Comparison of ENCODE assay signal across 1 cellular context in the genomic region with DNA sequence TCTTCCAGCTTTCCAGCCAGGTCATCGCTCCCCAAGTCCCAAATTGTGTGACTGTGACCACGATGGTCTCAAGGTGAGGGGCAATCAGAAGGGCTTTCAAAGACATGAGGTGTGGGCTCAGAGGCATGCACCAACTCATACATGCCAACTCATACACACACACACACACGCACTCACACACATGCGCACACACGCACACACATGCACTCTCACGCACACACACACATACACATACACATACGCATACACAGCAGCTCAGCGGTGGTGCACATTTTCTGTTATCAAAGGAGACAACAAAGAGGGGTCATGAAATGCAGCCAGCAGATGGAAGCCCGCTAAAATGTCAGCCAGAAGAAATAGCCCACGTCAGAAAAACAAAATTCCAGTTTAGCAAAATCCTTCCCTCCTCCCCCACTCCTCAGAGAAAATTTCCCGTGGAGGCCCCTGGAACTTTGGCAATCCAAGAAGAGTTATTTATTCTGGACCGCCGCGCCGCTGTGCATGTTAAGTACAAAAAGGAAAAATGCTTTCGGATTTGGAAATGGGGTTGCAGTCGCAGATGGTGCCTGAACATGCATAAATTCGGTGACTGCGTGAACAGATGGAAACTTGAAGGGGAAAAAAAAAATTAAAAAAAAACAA.
TF ChIP-seq lines count a peak whose summit lies in the region.

No MANE protein-coding gene starts in this region.

TF ChIP-seq in HepG2, 621 proteins besides CTCF, POLR2A, EP300 and RAD21 (continued from another document):
- TF ChIP-seq, protein P1, sequence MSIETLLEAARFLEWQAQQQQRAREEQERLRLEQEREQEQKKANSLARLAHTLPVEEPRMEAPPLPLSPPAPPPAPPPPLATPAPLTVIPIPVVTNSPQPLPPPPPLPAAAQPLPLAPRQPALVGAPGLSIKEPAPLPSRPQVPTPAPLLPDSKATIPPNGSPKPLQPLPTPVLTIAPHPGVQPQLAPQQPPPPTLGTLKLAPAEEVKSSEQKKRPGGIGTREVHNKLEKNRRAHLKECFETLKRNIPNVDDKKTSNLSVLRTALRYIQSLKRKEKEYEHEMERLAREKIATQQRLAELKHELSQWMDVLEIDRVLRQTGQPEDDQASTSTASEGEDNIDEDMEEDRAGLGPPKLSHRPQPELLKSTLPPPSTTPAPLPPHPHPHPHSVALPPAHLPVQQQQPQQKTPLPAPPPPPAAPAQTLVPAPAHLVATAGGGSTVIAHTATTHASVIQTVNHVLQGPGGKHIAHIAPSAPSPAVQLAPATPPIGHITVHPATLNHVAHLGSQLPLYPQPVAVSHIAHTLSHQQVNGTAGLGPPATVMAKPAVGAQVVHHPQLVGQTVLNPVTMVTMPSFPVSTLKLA (IDR thresholded peaks at IDR 0.05), result peak; percentile 22; the same call in 1 of the 2 replicates
